ENCODE assay signal across 20 cellular contexts in genomic region chr2:240298803-240299709, GRCh38.
A peak's percentile ranks its signal among the peaks of the same experiment; 100 is the strongest.
DNase-seq lines count a peak whose midpoint lies in the region; ATAC-seq and TF ChIP-seq lines count a peak whose summit lies in the region.
"Had no signal": no experiment of that assay in that cellular context is flagged by ENCODE, and none has a peak within 500 bp of the region (broad histone marks: within the 10 kb centered on the region; RNA-seq: fewer than 3 reads in every experiment).

No MANE protein-coding gene starts in this region.

- POLR2A ChIA-PET in HCT116 (lab: Charles Lee) = no interaction called here

- RAD21 ChIA-PET in HCT116 (lab: Charles Lee; ENCODE audit: low non-redundant PET in 1 of 2, low total read pairs in 2 of 2, uncharacterized antibody in 2 of 2, unreplicated experiment in 2 of 2) = no interaction called here

- DNase-seq in activated effector memory CD4-positive, alpha-beta T cell treated with anti-CD3 and anti-CD28 coated beads, Interleukin-2, amount 50 U/mL, for 16 hours = peak; percentile 41
- no peak for DNase-seq in activated effector memory CD4-positive, alpha-beta T cell treated with Interleukin-2 at 50 U/mL for 16 hours
- DNase-seq in HCT116 (ENCODE audit: low read depth, low spot score) (no peak), iPS-NIHi11 (ENCODE audit: low spot score) (peak; percentile 17), type B pancreatic cell (ENCODE audit: extremely low spot score, unreplicated experiment) (peak; percentile 44), G401 (ENCODE audit: low spot score) (no peak), mucosa of gallbladder (ENCODE audit: low spot score) (no peak)
- DNase-seq: ACHN; activated CD4-positive, alpha-beta T cell treated with anti-CD3 and anti-CD28 coated beads, Interleukin-2, amount 50 U/mL, for 48 hours; activated naive CD8-positive, alpha-beta T cell treated with anti-CD3 and anti-CD28 coated beads, Interleukin-2, amount 10 ng/mL, durations not matched to agents 7 days and 5 days; COR-L47; cortex of kidney; left ventricle myocardium superior; NCI-H1092; NCI-H2029; NCI-H345; T-helper 2 cell had no signal

- H3K27me3 Mint-ChIP-seq in type B pancreatic cell = peaks cover 11% of the 10 kb centered on the region

- H3K9me2 ChIP-seq in HCT116 (ENCODE audit: insufficient read depth) = no peaks in the 10 kb centered on the region

- H3K9ac ChIP-seq in HCT116 (ENCODE audit: low read length) = no peak overlapping the region

- no peaks in the 10 kb centered on the region for H3K36me3 ChIP-seq in HCT116 (ENCODE audit: control insufficient read depth in 1 of 2, insufficient read depth in 2 of 2, low read length in 2 of 2)
- H3K36me3 ChIP-seq: SJSA1, suprapubic skin had no signal

- H3K4me3 Mint-ChIP-seq in type B pancreatic cell = no peak overlapping the region
- H3K4me3 Mint-ChIP-seq: activated naive CD8-positive, alpha-beta T cell treated with anti-CD3 and anti-CD28 coated beads, Interleukin-2, amount 10 ng/mL, durations not matched to agents 7 days and 5 days had no signal

- H3K9me3 Mint-ChIP-seq in type B pancreatic cell = no peaks in the 10 kb centered on the region
- H3K9me3 Mint-ChIP-seq: activated naive CD8-positive, alpha-beta T cell treated with anti-CD3 and anti-CD28 coated beads, Interleukin-2, amount 10 ng/mL, durations not matched to agents 7 days and 5 days had no signal

- ATAC-seq in HCT116 (peak; percentile 44; the same call in 1 of the 2 replicates), GM21825 (IDR thresholded peaks at IDR 0.05; ENCODE audit: unreplicated experiment) (no peak)
- ATAC-seq: left ventricle myocardium superior had no signal

- H3K27me3 ChIP-seq in HCT116 (ENCODE audit: insufficient read depth, low read length) = no peaks in the 10 kb centered on the region
- H3K27me3 ChIP-seq: SJSA1 had no signal

- no peak for TF ChIP-seq POLR2A in HCT116 (IDR thresholded peaks at IDR 0.05; ENCODE audit: borderline replicate concordance, extremely low read depth, insufficient read depth, insufficient read length)

- no peak overlapping the region for H3K4me3 ChIP-seq in HCT116 (replicated peaks in 1 of 2; ENCODE audit: low read depth in 1 of 2, low read length in 2 of 2)
- H3K4me3 ChIP-seq: SJSA1, suprapubic skin had no signal

- H2AFZ ChIP-seq in HCT116 (ENCODE audit: low read depth, low read length, poor library complexity, severe bottlenecking) = no peak overlapping the region

- H4K20me1 ChIP-seq in HCT116 (ENCODE audit: insufficient read depth) = no peaks in the 10 kb centered on the region

- no peaks in the 10 kb centered on the region for H3K79me2 ChIP-seq in HCT116 (ENCODE audit: insufficient read depth, low read length)

- in situ Hi-C loops in G401 (cut with HindIII; ENCODE audit: low sequenced_read_pairs) = no loop called here

- TF ChIP-seq CTCF in HCT116 (IDR thresholded peaks at IDR 0.05 in 2 of 3, conservative IDR thresholded peaks at IDR 0.05 in 1 of 3; ENCODE audit: borderline replicate concordance in 1 of 3, insufficient read depth in 1 of 3, low read depth in 2 of 3, low read length in 2 of 3) = peak in 2 of 3 experiments; percentile 11 to 25; a peak in 2 of 6 replicates
- no peak for TF ChIP-seq CTCF in type B pancreatic cell (conservative IDR thresholded peaks at IDR 0.05)

- no peaks in the 10 kb centered on the region for H3K9me3 ChIP-seq in HCT116 (ENCODE audit: control insufficient read depth in 1 of 2, insufficient read depth in 1 of 2, low read depth in 1 of 2, low read length in 2 of 2)
- H3K9me3 ChIP-seq: SJSA1, suprapubic skin had no signal

- H3K4me1 Mint-ChIP-seq in type B pancreatic cell (ENCODE audit: unreplicated experiment) = peaks cover 8% of the 10 kb centered on the region
- H3K4me1 Mint-ChIP-seq: activated naive CD8-positive, alpha-beta T cell treated with anti-CD3 and anti-CD28 coated beads, Interleukin-2, amount 10 ng/mL, durations not matched to agents 7 days and 5 days had no signal

- peaks cover 8 to 16% of the 10 kb centered on the region in 2 experiments for H3K4me1 ChIP-seq in HCT116 (ENCODE audit: control insufficient read depth in 1 of 2, insufficient read depth in 2 of 2, low read length in 2 of 2)
- H3K4me1 ChIP-seq: SJSA1, suprapubic skin had no signal

- intact Hi-C loops in HCT116 (cut with micrococcal nuclease) = loop anchor here (10.0 kb wide), 1 partner anchor 136 kb away; the partner anchor contains the start of gene GPC1

- no peak overlapping the region for H3K27ac Mint-ChIP-seq in type B pancreatic cell
- H3K27ac Mint-ChIP-seq: activated naive CD8-positive, alpha-beta T cell treated with anti-CD3 and anti-CD28 coated beads, Interleukin-2, amount 10 ng/mL, durations not matched to agents 7 days and 5 days had no signal

- H3K4me2 ChIP-seq in HCT116 (ENCODE audit: low read length) = no peak overlapping the region

- CTCF ChIA-PET in HCT116 (lab: Charles Lee) = no interaction called here

- no TSS peak for BruUV-seq in HCT116 (replicated peaks; lab: Mats Ljungman, UMichigan)

- H3K36me3 Mint-ChIP-seq in type B pancreatic cell = no peaks in the 10 kb centered on the region
- H3K36me3 Mint-ChIP-seq: activated naive CD8-positive, alpha-beta T cell treated with anti-CD3 and anti-CD28 coated beads, Interleukin-2, amount 10 ng/mL, durations not matched to agents 7 days and 5 days had no signal

- peak; percentile 46 for TF ChIP-seq RAD21 in HCT116 (IDR thresholded peaks at IDR 0.05; ENCODE audit: low read depth)

- H3K27ac ChIP-seq in HCT116 (ENCODE audit: low read depth, low read length) = no peak overlapping the region
- H3K27ac ChIP-seq: SJSA1, suprapubic skin had no signal

TF ChIP-seq in HCT116, 20 proteins besides CTCF, POLR2A, EP300 and RAD21:
- TF ChIP-seq ATF3 (IDR thresholded peaks at IDR 0.05) (no peak), ZBTB33 (IDR thresholded peaks at IDR 0.05; ENCODE audit: extremely low read depth, insufficient replicate concordance, low read length) (no peak), FOSL1 (IDR thresholded peaks at IDR 0.05; ENCODE audit: low read depth) (no peak), EZH2phosphoT487 (IDR thresholded peaks at IDR 0.05; ENCODE audit: borderline replicate concordance) (no peak), CBX3 (IDR thresholded peaks at IDR 0.05; ENCODE audit: low read depth) (no peak)

Comparison
In these comparisons a context has a peak if more than half of its experiments do, and no peak if none do; other contexts are left out.
1. DNase-seq: peak in activated effector memory CD4-positive, alpha-beta T cell treated with anti-CD3 and anti-CD28 coated beads, Interleukin-2, amount 50 U/mL, for 16 hours (single experiment), iPS-NIHi11 (single experiment) and type B pancreatic cell (single experiment); none in activated effector memory CD4-positive, alpha-beta T cell treated with Interleukin-2 at 50 U/mL for 16 hours (single experiment), HCT116 (single experiment), G401 (single experiment) and mucosa of gallbladder (single experiment).